Comparison of ENCODE assay signal across 8 cellular contexts in genomic region chr16:71807905-71808592, GRCh38. TPM values are rescaled to one million over a fixed set of nuclear protein-coding genes. Genes with fewer than 3 reads are reported as not detected.
DNase-seq lines count a peak whose midpoint lies in the region; ATAC-seq, FAIRE-seq and TF ChIP-seq lines count a peak whose summit lies in the region.

No MANE protein-coding gene starts in this region.

- H2AFZ ChIP-seq in GM12878 (ENCODE audit: control insufficient read depth, low read depth, low read length): peak overlapping the region; percentile 10; the same call in 1 of the 2 replicates

- WGBS in GM12878 (ENCODE audit: insufficient coverage, insufficient replicate concordance, low lambda C conversion rate, missing lambda C conversion rate): under 1% methylated on average over 44 of the region's 44 CpGs

- TF ChIP-seq POLR2A in GM12878 (IDR thresholded peaks at IDR 0.05; ENCODE audit: low read depth, low read length): no peak

- peaks cover 8% of the 10 kb centered on the region for H3K4me1 ChIP-seq in GM12878 (ENCODE audit: control insufficient read depth, insufficient read depth, low read length)

- RAD21 ChIA-PET in GM12878 (lab: Charles Lee; ENCODE audit: unreplicated experiment): interaction anchor here (0.8 to 4.3 kb wide), 9 partner anchors 8 to 96 kb away, joined by 3 to 43 read pairs (median 4); partner anchors contain the start of genes ATXN1L and ZNF821

- peak overlapping the region; percentile 84 for H3K4me2 ChIP-seq in GM12878 (ENCODE audit: control insufficient read depth, insufficient read depth)

- peaks cover 59% of the 10 kb centered on the region for H3K79me2 ChIP-seq in GM12878 (ENCODE audit: control insufficient read depth, insufficient read depth, low read length)

- FAIRE-seq in GM12878 (lab: Jason Lieb, UNC): no peak

- BruUV-seq in GM12878 (replicated peaks; lab: Mats Ljungman, UMichigan): TSS peak; percentile 75

- H3K4me3 ChIP-seq in GM12878: peak overlapping the region; percentile 93

- in situ Hi-C loops in GM12878 (cut with MboI): loop anchor here (5.0 kb wide), 1 partner anchor 89 kb away; the partner anchor contains the start of gene IST1

- peak overlapping the region; percentile 99 for H3K9ac ChIP-seq in GM12878 (ENCODE audit: control insufficient read depth, insufficient read depth, low read length)

- CTCF ChIA-PET in GM12878 (lab: Yijun Ruan, JAX): interaction anchor here (0.9 to 6.4 kb wide), 4 partner anchors 13 to 86 kb away, joined by 3 to 33 read pairs (median 4); partner anchors contain the start of gene ATXN1L

- POLR2A ChIA-PET in GM12878 (lab: Charles Lee): interaction anchor here (0.6 to 4.9 kb wide), 14 partner anchors 9 to 122 kb away, joined by 3 to 30 read pairs (median 6); partner anchors contain the start of gene ZNF821

- SMC1A ChIA-PET in GM12878 (lab: Charles Lee; ENCODE audit: uncharacterized antibody, unreplicated experiment): interaction anchor here (1.0 to 4.0 kb wide), 14 partner anchors 9 to 153 kb away, joined by 3 to 26 read pairs (median 4); partner anchors contain the start of gene ZNF821

- no peaks in the 10 kb centered on the region for H3K27me3 ChIP-seq in GM12878 (replicated peaks in 1 of 2; ENCODE audit: control insufficient read depth in 2 of 2, insufficient read depth in 2 of 2, low read length in 1 of 2)

- no peak for TF ChIP-seq EP300 in GM12878 (IDR thresholded peaks at IDR 0.05; ENCODE audit: borderline replicate concordance in 1 of 2, control insufficient read depth in 1 of 2, low read depth in 2 of 2, low read length in 2 of 2)

- H3K9me3 ChIP-seq in GM12878 (replicated peaks; ENCODE audit: control insufficient read depth, insufficient read depth, low read length): no peaks in the 10 kb centered on the region

- no peaks in the 10 kb centered on the region; the same call in 1 of the 2 replicates for H4K20me1 ChIP-seq in GM12878 (ENCODE audit: control insufficient read depth, insufficient read depth)

- TF ChIP-seq RAD21 in GM12878 (IDR thresholded peaks at IDR 0.05; ENCODE audit: insufficient read depth, low read depth, low read length): no peak

- peak overlapping the region; percentile 100 for H3K27ac ChIP-seq in GM12878 (ENCODE audit: control insufficient read depth, insufficient read depth)

- peaks cover 0 to 3% of the 10 kb centered on the region in 2 experiments; a peak in 1 of 4 replicates for H3K36me3 ChIP-seq in GM12878 (ENCODE audit: control insufficient read depth in 2 of 2, insufficient read depth in 2 of 2, low read length in 1 of 2)

- TF ChIP-seq CTCF in GM12878 (IDR thresholded peaks at IDR 0.05 in 2 of 3, conservative IDR thresholded peaks at IDR 0.05 in 1 of 3; ENCODE audit: control insufficient read depth in 2 of 3, extremely low read depth in 1 of 3, insufficient read depth in 1 of 3, low read depth in 3 of 3, low read length in 3 of 3): no peak

- ATAC-seq in HG02798 (IDR thresholded peaks at IDR 0.05; ENCODE audit: poor library complexity, unreplicated experiment): peak; percentile 39
- peak; percentile 65 for ATAC-seq in GM12878
- no peak for ATAC-seq in GM21360 (IDR thresholded peaks at IDR 0.05; ENCODE audit: unreplicated experiment)

- DNase-seq in NCI-H82 (lab: John Stamatoyannopoulos, UW) (peak; percentile 38), NCI-H82 treated with DMSO at 0.1 percent for 48 hours (lab: John Stamatoyannopoulos, UW; ENCODE audit: unreplicated experiment) (no peak), OCI-M1 (lab: John Stamatoyannopoulos, UW) (peak; percentile 69), GM12878 (ENCODE audit: low read depth, low spot score) (no peak), iris pigment epithelial cell (ENCODE audit: low read depth) (peak; percentile 63)
- peak in 3 of 4 experiments; percentile 9 to 45 (median 34) for DNase-seq in stimulated activated CD4-positive, alpha-beta T cell treated with anti-CD3 and anti-CD28 coated beads, Interleukin-1b, Interleukin-23, amount 100 ng/mL, for 24 hours (ENCODE audit: low read depth in 4 of 4, low spot score in 1 of 4)

- intact Hi-C loops in GM12878 (cut with micrococcal nuclease; ENCODE audit: unreplicated experiment): loop anchor here (2.0 to 5.0 kb wide), 5 partner anchors 37 to 284 kb away; partner anchors contain the start of genes ATXN1L, DHX38, IST1 and TXNL4B

TF ChIP-seq in GM12878, 131 proteins besides CTCF, POLR2A, EP300 and RAD21 (continues in another document):
- TF ChIP-seq RUNX3 (IDR thresholded peaks at IDR 0.05; ENCODE audit: low read length): no peak
- TF ChIP-seq POU2F2 (IDR thresholded peaks at IDR 0.05; ENCODE audit: borderline replicate concordance, low read depth, low read length): no peak; the same call in 2 of the 3 replicates
- TF ChIP-seq, protein P1, sequence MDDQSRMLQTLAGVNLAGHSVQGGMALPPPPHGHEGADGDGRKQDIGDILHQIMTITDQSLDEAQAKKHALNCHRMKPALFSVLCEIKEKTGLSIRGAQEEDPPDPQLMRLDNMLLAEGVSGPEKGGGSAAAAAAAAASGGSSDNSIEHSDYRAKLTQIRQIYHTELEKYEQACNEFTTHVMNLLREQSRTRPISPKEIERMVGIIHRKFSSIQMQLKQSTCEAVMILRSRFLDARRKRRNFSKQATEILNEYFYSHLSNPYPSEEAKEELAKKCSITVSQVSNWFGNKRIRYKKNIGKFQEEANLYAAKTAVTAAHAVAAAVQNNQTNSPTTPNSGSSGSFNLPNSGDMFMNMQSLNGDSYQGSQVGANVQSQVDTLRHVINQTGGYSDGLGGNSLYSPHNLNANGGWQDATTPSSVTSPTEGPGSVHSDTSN (IDR thresholded peaks at IDR 0.05; ENCODE audit: insufficient replicate concordance, low read depth, low read length): no peak
- TF ChIP-seq WRNIP1 (IDR thresholded peaks at IDR 0.05; ENCODE audit: borderline replicate concordance, low read depth, low read length): peak; percentile 70; the same call in 1 of the 2 replicates
- TF ChIP-seq CHD2 (IDR thresholded peaks at IDR 0.05; ENCODE audit: borderline replicate concordance, low read depth, low read length): no peak
- TF ChIP-seq POLR2AphosphoS2 (IDR thresholded peaks at IDR 0.05; ENCODE audit: low read depth, low read length): no peak
- TF ChIP-seq GABPA (IDR thresholded peaks at IDR 0.05; ENCODE audit: low read depth): no peak
- TF ChIP-seq STAT1 (conservative IDR thresholded peaks at IDR 0.05): no peak
- no peak for TF ChIP-seq EED (IDR thresholded peaks at IDR 0.05; ENCODE audit: low read depth)
- TF ChIP-seq, protein P2, sequence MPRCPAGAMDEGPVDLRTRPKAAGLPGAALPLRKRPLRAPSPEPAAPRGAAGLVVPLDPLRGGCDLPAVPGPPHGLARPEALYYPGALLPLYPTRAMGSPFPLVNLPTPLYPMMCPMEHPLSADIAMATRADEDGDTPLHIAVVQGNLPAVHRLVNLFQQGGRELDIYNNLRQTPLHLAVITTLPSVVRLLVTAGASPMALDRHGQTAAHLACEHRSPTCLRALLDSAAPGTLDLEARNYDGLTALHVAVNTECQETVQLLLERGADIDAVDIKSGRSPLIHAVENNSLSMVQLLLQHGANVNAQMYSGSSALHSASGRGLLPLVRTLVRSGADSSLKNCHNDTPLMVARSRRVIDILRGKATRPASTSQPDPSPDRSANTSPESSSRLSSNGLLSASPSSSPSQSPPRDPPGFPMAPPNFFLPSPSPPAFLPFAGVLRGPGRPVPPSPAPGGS (IDR thresholded peaks at IDR 0.05; ENCODE audit: borderline replicate concordance, insufficient read depth, low read depth, low read length, poor library complexity, severe bottlenecking): no peak

RNA-seq across cellular contexts. Expression of gene AP1G1, which starts 0.6 kb away (rescaled TPM):
- 292 and 333 TPM in 2 replicates for total RNA-seq in GM12878 (2013; cell fraction: nucleolus; rRNA removed)
- total RNA-seq in GM12878 (2014; rRNA removed): 52.4 and 55.5 TPM in 2 replicates
- 44.7 and 50.7 TPM in 2 replicates for total RNA-seq in GM12878 (2014; rRNA removed; fragmentation: Illumina TruSeq; extraction: Trizol)
- total RNA-seq in GM12878 (2021): 66.5 and 66.8 TPM in 2 replicates
- 28.5 TPM for polyA plus RNA-seq in GM12878 (2011; ENCODE audit: low read depth)
- polyA plus RNA-seq in GM12878 (2011; rRNA removed): 74.2 and 83.7 TPM in 2 replicates
- 61.0 and 81.2 TPM in 2 replicates for polyA plus RNA-seq in GM12878 (2011; cell fraction: cytosol; rRNA removed)
- polyA plus RNA-seq in GM12878 (2011; cell fraction: nucleus; rRNA removed): 65.0 and 82.2 TPM in 2 replicates
- polyA plus RNA-seq in GM12878 (2012): 31.0 and 35.6 TPM in 2 replicates
- 61.8 and 72.6 TPM in 2 replicates for polyA plus RNA-seq in GM12878 (2014; fragmentation: Illumina TruSeq; extraction: Trizol)
- 1 to 10 TPM; 5.9 to 8.4 TPM for polyA plus RNA-seq in GM12878 (2014; fragmentation: Nextera tagmentation; extraction: Ambion mirVana)
- polyA plus RNA-seq in GM12878 (2014; rRNA removed): 42.2 and 50.9 TPM in 2 replicates
- 10 to 100 TPM; 35.1 to 35.7 TPM for polyA plus RNA-seq in GM12878 (2016; fragmentation: Nextera tagmentation; extraction: Ambion mirVana)
- polyA minus RNA-seq in GM12878 (2011; rRNA and poly(A)+ RNA removed): 122 and 141 TPM in 2 replicates
- 48.4 and 57.3 TPM in 2 replicates for polyA minus RNA-seq in GM12878 (2011; cell fraction: cytosol; rRNA and poly(A)+ RNA removed)
- 68.1 and 97.1 TPM in 2 replicates for polyA minus RNA-seq in GM12878 (2011; cell fraction: nucleus; rRNA and poly(A)+ RNA removed)

RNA-seq across cellular contexts. Expression of gene ATXN1L, which starts 37.7 kb away (rescaled TPM):
- 29.0 and 33.2 TPM in 2 replicates for total RNA-seq in GM12878 (2013; cell fraction: nucleolus; rRNA removed)
- total RNA-seq in GM12878 (2014; rRNA removed) (7.4 and 8.6 TPM in 2 replicates), GM12878 (2014; rRNA removed; fragmentation: Illumina TruSeq; extraction: Trizol) (11.4 and 11.9 TPM in 2 replicates), GM12878 (2021) (13.9 and 14.6 TPM in 2 replicates)
- 10.6 TPM for polyA plus RNA-seq in GM12878 (2011; ENCODE audit: low read depth)
- polyA plus RNA-seq in GM12878 (2011; rRNA removed) (13.7 and 13.9 TPM in 2 replicates), GM12878 (2014; fragmentation: Illumina TruSeq; extraction: Trizol) (12.2 and 15.7 TPM in 2 replicates), GM12878 (2014; fragmentation: Nextera tagmentation; extraction: Ambion mirVana) (1 to 10 TPM; 1.8 to 2.0 TPM), GM12878 (2014; rRNA removed) (9.8 and 9.9 TPM in 2 replicates), GM12878 (2016; fragmentation: Nextera tagmentation; extraction: Ambion mirVana) (1 to 10 TPM; 6.4 to 6.6 TPM)
- 10.2 and 12.5 TPM in 2 replicates for polyA plus RNA-seq in GM12878 (2011; cell fraction: cytosol; rRNA removed)
- polyA plus RNA-seq in GM12878 (2011; cell fraction: nucleus; rRNA removed): 27.6 and 33.0 TPM in 2 replicates
- polyA plus RNA-seq in GM12878 (2012): 14.0 and 17.4 TPM in 2 replicates
- 15.1 and 19.2 TPM in 2 replicates for polyA minus RNA-seq in GM12878 (2011; rRNA and poly(A)+ RNA removed)
- polyA minus RNA-seq in GM12878 (2011; cell fraction: cytosol; rRNA and poly(A)+ RNA removed): 3.3 and 3.7 TPM in 2 replicates
- 11.6 and 23.0 TPM in 2 replicates for polyA minus RNA-seq in GM12878 (2011; cell fraction: nucleus; rRNA and poly(A)+ RNA removed)

Comparison
In these comparisons a context has a peak if more than half of its experiments do, and no peak if none do; other contexts are left out.
1. DNase-seq: peak in NCI-H82 (single experiment), OCI-M1 (single experiment), iris pigment epithelial cell (single experiment) and stimulated activated CD4-positive, alpha-beta T cell treated with anti-CD3 and anti-CD28 coated beads, Interleukin-1b, Interleukin-23, amount 100 ng/mL, for 24 hours (3 of 4); none in NCI-H82 treated with DMSO at 0.1 percent for 48 hours (single experiment) and GM12878 (single experiment).